In the genomic region with DNA sequence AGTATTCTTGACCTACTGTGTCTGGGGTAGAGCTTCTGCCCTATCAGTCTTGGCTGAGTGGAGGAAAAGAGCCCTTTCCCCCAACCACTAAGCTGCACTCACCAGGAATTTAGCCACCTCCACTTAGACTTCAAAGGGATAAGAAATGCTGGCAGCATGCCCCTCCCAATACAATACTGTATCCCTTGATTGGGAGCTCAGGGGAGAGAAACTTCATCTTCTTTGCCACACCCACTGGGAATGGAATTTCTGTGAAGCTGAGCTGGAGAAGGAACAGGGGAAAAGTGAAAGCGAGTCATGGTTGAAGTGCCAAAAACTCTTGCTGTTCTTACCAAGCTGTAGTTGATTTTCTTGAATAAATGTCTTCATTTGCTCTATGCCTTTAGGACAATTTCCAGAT, we compare ENCODE assay signal across 20 cellular contexts.
DNase-seq lines count a peak whose midpoint lies in the region; ATAC-seq and TF ChIP-seq lines count a peak whose summit lies in the region.
"Had no signal": no experiment of that assay in that cellular context is flagged by ENCODE, and none has a peak within 500 bp of the region (broad histone marks: within the 10 kb centered on the region; RNA-seq: fewer than 3 reads in every experiment).

No MANE protein-coding gene starts in this region.

- CTCF ChIA-PET in CD8-positive, alpha-beta T cell (lab: Charles Lee): interaction anchor here (0.6 kb wide), 1 partner anchor 370 kb away, joined by 3 read pairs; no protein-coding TSS in a partner anchor

- no peak overlapping the region for H3K27ac Mint-ChIP-seq in CD8-positive, alpha-beta T cell
- H3K27ac Mint-ChIP-seq: activated naive CD4-positive, alpha-beta T cell treated with anti-CD3 and anti-CD28 coated beads, Interleukin-2, amount 50 U/mL, for 72 hours; CD8-positive, alpha-beta memory T cell; type B pancreatic cell had no signal

- intact Hi-C loops in CD8-positive, alpha-beta T cell (cut with DNase I, micrococcal nuclease): no loop called here

- no peaks in the 10 kb centered on the region for H3K9me2 ChIP-seq in GM23248 (ENCODE audit: insufficient read depth)

- no peaks in the 10 kb centered on the region for H4K20me1 ChIP-seq in GM23248 (ENCODE audit: insufficient read depth)

- TF ChIP-seq CTCF in RWPE2 (IDR thresholded peaks at IDR 0.05; ENCODE audit: poor library complexity, severe bottlenecking) (no peak), fibroblast of the aortic adventitia (IDR thresholded peaks at IDR 0.05; ENCODE audit: insufficient read depth, low read length) (no peak), retinal pigment epithelial cell (conservative IDR thresholded peaks at IDR 0.05; ENCODE audit: low read depth, low read length) (no peak)
- TF ChIP-seq CTCF in CD8-positive, alpha-beta T cell (IDR thresholded peaks at IDR 0.05): no peak

- H2AFZ ChIP-seq in GM23248: no peak overlapping the region

- WGBS in GM23248 (ENCODE audit: low coverage in 1 of 2, low lambda C conversion rate in 2 of 2, missing lambda C conversion rate in 2 of 2), 2 experiments: 64 to 71% methylated on average over 1 of the region's 1 CpG

- peaks cover 3% of the 10 kb centered on the region for H3K27me3 Mint-ChIP-seq in CD8-positive, alpha-beta T cell (ENCODE audit: low read depth)
- H3K27me3 Mint-ChIP-seq: type B pancreatic cell had no signal

- no peaks in the 10 kb centered on the region for H3K27me3 ChIP-seq in GM23248 (replicated peaks; ENCODE audit: insufficient read depth)
- H3K27me3 ChIP-seq in RWPE2 (ENCODE audit: insufficient read depth, poor library complexity, severe bottlenecking): no peaks in the 10 kb centered on the region
- no peaks in the 10 kb centered on the region for H3K27me3 ChIP-seq in CD8-positive, alpha-beta T cell (ENCODE audit: insufficient read depth, low read length)

- H3K4me1 Mint-ChIP-seq in CD8-positive, alpha-beta T cell (ENCODE audit: low read depth): no peaks in the 10 kb centered on the region
- H3K4me1 Mint-ChIP-seq: CD8-positive, alpha-beta memory T cell had no signal

- H3K79me2 ChIP-seq in GM23248 (ENCODE audit: insufficient read depth): no peaks in the 10 kb centered on the region

- ATAC-seq in RWPE2 (ENCODE audit: low read depth) (peak; percentile 21; the same call in 1 of the 3 replicates), HG02884 (IDR thresholded peaks at IDR 0.05; ENCODE audit: unreplicated experiment) (no peak)
- no peak for ATAC-seq in CD8-positive, alpha-beta T cell
- ATAC-seq: activated naive CD4-positive, alpha-beta T cell treated with anti-CD3 and anti-CD28 coated beads, Interleukin-2, amount 50 U/mL, for 72 hours; lower lobe of right lung; right cardiac atrium had no signal

- in situ Hi-C loops in GM23248 (cut with MboI): no loop called here

- no peak overlapping the region for H3K4me3 Mint-ChIP-seq in CD8-positive, alpha-beta T cell
- H3K4me3 Mint-ChIP-seq: CD8-positive, alpha-beta memory T cell; type B pancreatic cell had no signal

- POLR2A ChIA-PET in CD8-positive, alpha-beta T cell (lab: Charles Lee): interaction anchor here (0.6 kb wide), 1 partner anchor 334 kb away, joined by 4 read pairs; no protein-coding TSS in a partner anchor

- no peaks in the 10 kb centered on the region for H3F3A ChIP-seq in GM23248 (ENCODE audit: insufficient read depth)

- no peaks in the 10 kb centered on the region for H3K36me3 ChIP-seq in GM23248 (ENCODE audit: low read depth)
- no peaks in the 10 kb centered on the region for H3K36me3 ChIP-seq in RWPE2 (ENCODE audit: low read depth)
- H3K36me3 ChIP-seq in CD8-positive, alpha-beta T cell (ENCODE audit: insufficient read depth, low read length): no peaks in the 10 kb centered on the region
- H3K36me3 ChIP-seq: lower lobe of right lung had no signal

- no peak overlapping the region for H3K4me2 ChIP-seq in GM23248 (ENCODE audit: unreplicated experiment)

- no peak overlapping the region for H3K9ac ChIP-seq in GM23248

- no peak overlapping the region for H3K27ac ChIP-seq in GM23248
- no peak overlapping the region for H3K27ac ChIP-seq in RWPE2 (ENCODE audit: poor library complexity, severe bottlenecking)
- no peak overlapping the region for H3K27ac ChIP-seq in CD8-positive, alpha-beta T cell (ENCODE audit: low read depth, low read length)
- H3K27ac ChIP-seq: lower lobe of right lung had no signal

- no peak overlapping the region for H3K4me3 ChIP-seq in GM23248
- no peak overlapping the region for H3K4me3 ChIP-seq in RWPE2 (ENCODE audit: severe bottlenecking)
- no peak overlapping the region for H3K4me3 ChIP-seq in fibroblast of the aortic adventitia (ENCODE audit: low read depth, low read length)
- H3K4me3 ChIP-seq in retinal pigment epithelial cell (ENCODE audit: low read length): no peak overlapping the region
- H3K4me3 ChIP-seq in CD8-positive, alpha-beta T cell (ENCODE audit: low read depth, low read length): no peak overlapping the region
- H3K4me3 ChIP-seq: lower lobe of right lung had no signal

- DNase-seq in GM23248 (peak; percentile 39), RWPE2 (ENCODE audit: low spot score) (no peak), fibroblast of the aortic adventitia (ENCODE audit: low read depth) (peak; percentile 48), retinal pigment epithelial cell (ENCODE audit: low read depth) (peak; percentile 2), ecto neural progenitor cell (ENCODE audit: low spot score) (no peak), germinal center (ENCODE audit: low spot score) (no peak)
- DNase-seq in CD8-positive, alpha-beta T cell: no peak
- DNase-seq: activated CD4-positive, CD25-positive, alpha-beta regulatory T cell; CD8-positive, alpha-beta memory T cell; GF-D8; hippocampal formation; KG1; lower lobe of right lung; NCI-H187; NCI-H526; right cardiac atrium; stimulated activated CD4-positive, alpha-beta T cell treated with anti-CD3 and anti-CD28 coated beads, Interleukin-4, amount 100 ng/mL, for 1 hour had no signal

- H3K9me3 ChIP-seq in GM23248 (ENCODE audit: low read depth): no peaks in the 10 kb centered on the region
- H3K9me3 ChIP-seq in RWPE2 (ENCODE audit: severe bottlenecking): no peaks in the 10 kb centered on the region
- H3K9me3 ChIP-seq in CD8-positive, alpha-beta T cell (ENCODE audit: low read length): no peaks in the 10 kb centered on the region
- H3K9me3 ChIP-seq: lower lobe of right lung had no signal

- H3K4me1 ChIP-seq in GM23248 (ENCODE audit: insufficient read depth) (no peaks in the 10 kb centered on the region), RWPE2 (ENCODE audit: insufficient read depth, poor library complexity, severe bottlenecking) (no peaks in the 10 kb centered on the region)
- no peaks in the 10 kb centered on the region for H3K4me1 ChIP-seq in CD8-positive, alpha-beta T cell (ENCODE audit: insufficient read depth, low read length)
- H3K4me1 ChIP-seq: lower lobe of right lung had no signal

- H3K9me3 Mint-ChIP-seq in CD8-positive, alpha-beta T cell: peaks cover 3% of the 10 kb centered on the region
- H3K9me3 Mint-ChIP-seq: type B pancreatic cell had no signal

- H3K36me3 Mint-ChIP-seq in CD8-positive, alpha-beta T cell: no peaks in the 10 kb centered on the region

Comparison
In these comparisons a context has a peak if more than half of its experiments do, and no peak if none do; other contexts are left out.
1. DNase-seq: peak in GM23248 (single experiment), fibroblast of the aortic adventitia (single experiment) and retinal pigment epithelial cell (single experiment); none in RWPE2 (single experiment), ecto neural progenitor cell (single experiment), germinal center (single experiment) and CD8-positive, alpha-beta T cell (0 of 7).